In the genomic region with DNA sequence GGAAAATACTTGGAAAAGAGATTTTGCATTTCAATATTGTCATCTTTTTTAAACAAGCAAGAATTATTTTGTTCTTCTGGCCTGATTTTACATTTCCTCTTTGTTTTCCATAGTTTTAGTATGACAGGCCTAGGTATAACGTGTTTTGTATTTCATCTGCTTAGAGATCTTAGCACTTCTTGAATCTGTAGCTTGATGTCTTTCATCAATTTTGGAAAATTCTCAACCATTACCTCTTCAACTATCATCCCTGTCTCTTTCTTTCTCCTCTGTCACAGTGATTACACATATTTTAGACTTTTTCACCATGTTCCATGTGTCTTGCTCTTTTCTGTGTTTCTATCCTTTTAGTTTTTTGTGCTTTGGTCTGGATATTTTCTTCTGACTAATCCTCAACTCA, we compare ENCODE assay signal across 34 cellular contexts.
"Had no signal": no experiment of that assay in that cellular context is flagged by ENCODE, and none has a peak within 500 bp of the region (broad histone marks: within the 10 kb centered on the region; RNA-seq: fewer than 3 reads in every experiment).

No MANE protein-coding gene starts in this region.

- DNase-seq: activated effector memory CD4-positive, alpha-beta T cell treated with anti-CD3 and anti-CD28 coated beads, Interleukin-2, amount 50 U/mL, for 16 hours; activated effector memory CD4-positive, alpha-beta T cell treated with Interleukin-2 at 50 U/mL for 16 hours; activated gamma-delta T cell; activated gamma-delta T cell treated with Interleukin-2 at 50 U/mL for 16 hours; activated naive CD4-positive, alpha-beta T cell; activated naive CD4-positive, alpha-beta T cell treated with anti-CD3 and anti-CD28 coated beads for 36 hours; activated naive CD4-positive, alpha-beta T cell treated with anti-CD3 and anti-CD28 coated beads, Interleukin-2, amount 10 ng/mL, durations not matched to agents 7 days and 5 days; activated naive CD4-positive, alpha-beta T cell treated with anti-CD3 and anti-CD28 coated beads, Interleukin-2, amount 50 U/mL, for 16 hours; activated naive CD4-positive, alpha-beta T cell treated with Interleukin-2 at 50 U/mL for 16 hours; activated naive CD8-positive, alpha-beta T cell treated with anti-CD3 and anti-CD28 coated beads for 36 hours; activated naive CD8-positive, alpha-beta T cell treated with anti-CD3 and anti-CD28 coated beads, Interleukin-2, amount 10 ng/mL, durations not matched to agents 7 days and 5 days; activated naive CD8-positive, alpha-beta T cell treated with anti-CD3 and anti-CD28 coated beads, Interleukin-2, amount 50 U/mL, for 24 hours; activated T-cell treated with anti-CD3 and anti-CD28 coated beads, Interleukin-2, amount 50 U/mL, for 1 hour; activated T-cell treated with anti-CD3 and anti-CD28 coated beads, Interleukin-2, amount 50 U/mL, for 24 hours; activated T-cell treated with anti-CD3 and anti-CD28 coated beads, Interleukin-2, amount 50 U/mL, for 4 hours; activated T-cell treated with anti-CD3 and anti-CD28 coated beads, Interleukin-2, amount 50 U/mL, for 48 hours; activated T-cell treated with anti-CD3 and anti-CD28 coated beads, Interleukin-2, amount 50 U/mL, for 72 hours; adrenal gland; amniotic stem cell; amygdala; anterior cingulate cortex; aorta; body of pancreas; brain microvascular endothelial cell; caudate nucleus; central memory CD4-positive, alpha-beta T cell; cerebellar nuclear complex had no signal

- H3K4me3 ChIP-seq: adrenal gland, ascending aorta, body of pancreas, breast epithelium, cardiac muscle cell had no signal

- H3K36me3 ChIP-seq: adrenal gland, ascending aorta, brain microvascular endothelial cell, breast epithelium, cardiac muscle cell had no signal

- FAIRE-seq: astrocyte, bronchial epithelial cell had no signal

- H3K27me3 ChIP-seq: adrenal gland, ascending aorta, body of pancreas, brain microvascular endothelial cell, breast epithelium had no signal

- ATAC-seq: activated naive CD4-positive, alpha-beta T cell treated with anti-CD3 and anti-CD28 coated beads, Interleukin-2, amount 50 U/mL, for 72 hours; activated naive CD8-positive, alpha-beta T cell treated with anti-CD3 and anti-CD28 coated beads, Interleukin-2, amount 50 U/mL, for 24 hours; activated T-cell treated with anti-CD3 and anti-CD28 coated beads, Interleukin-2, amount 50 U/mL, for 4 hours; activated T-cell treated with anti-CD3 and anti-CD28 coated beads, Interleukin-2, amount 50 U/mL, for 72 hours; activated T-helper 17 cell treated with anti-CD3 and anti-CD28 coated beads, Interleukin-2, amount 50 U/mL, for 72 hours; body of pancreas had no signal

- H3K9me3 ChIP-seq: body of pancreas had no signal

- H3K27ac ChIP-seq: adrenal gland, ascending aorta, body of pancreas, brain microvascular endothelial cell, breast epithelium, cardiac muscle cell had no signal

- H3K4me1 ChIP-seq: adrenal gland, ascending aorta, body of pancreas, breast epithelium had no signal
